8 cellular contexts compared by ENCODE assay signal in the genomic region with DNA sequence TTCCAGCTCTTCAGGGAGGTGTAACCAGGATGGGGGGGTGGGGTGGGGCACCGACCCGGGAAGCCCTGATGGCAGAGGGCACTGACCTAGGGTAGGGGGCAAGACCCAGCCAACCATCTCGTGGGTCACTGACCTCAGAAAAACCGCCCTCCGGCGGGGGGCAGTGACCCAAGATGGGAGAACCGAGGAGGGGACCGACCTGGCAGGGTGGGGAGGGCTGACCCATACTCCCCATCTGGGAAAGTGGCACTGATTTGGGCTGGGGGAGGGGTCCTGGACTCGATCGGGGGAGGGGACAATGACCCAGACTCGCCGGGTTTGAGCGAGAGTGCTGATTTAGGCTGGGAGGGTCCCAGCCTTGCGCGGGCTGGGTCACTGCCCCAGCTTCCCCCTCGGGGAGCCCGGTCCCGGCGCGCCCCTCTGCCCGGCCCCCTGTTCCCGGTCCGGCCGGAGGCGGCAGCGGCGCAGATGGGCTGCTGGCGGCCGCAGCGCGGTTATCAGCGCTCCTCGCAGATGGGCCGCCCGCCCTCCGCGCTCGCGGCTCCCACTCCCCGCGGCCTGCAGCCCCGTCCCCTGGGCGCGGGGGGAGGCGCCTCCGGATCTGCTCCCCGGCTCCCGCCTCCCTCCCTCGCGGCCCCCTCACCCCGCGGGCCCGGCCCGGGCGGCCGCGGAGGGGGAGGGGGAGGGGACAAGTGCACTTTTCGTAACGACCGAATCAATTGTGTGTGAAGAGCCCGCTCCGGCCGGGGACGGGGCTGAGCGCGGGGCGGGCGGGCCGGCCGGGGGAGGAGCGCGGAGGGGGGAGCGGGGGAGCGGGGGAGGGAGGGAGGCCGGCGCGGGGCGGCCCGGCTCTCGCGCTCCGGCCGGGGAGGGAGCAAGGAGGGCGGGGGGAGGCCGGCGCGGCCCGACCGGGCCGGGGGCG. TPM values are rescaled to one million over a fixed set of nuclear protein-coding genes. Genes with fewer than 3 reads are reported as not detected.
DNase-seq lines count a peak whose midpoint lies in the region; ATAC-seq and TF ChIP-seq lines count a peak whose summit lies in the region.

No MANE protein-coding gene starts in this region.

- no peak for TF ChIP-seq RAD21 in SK-N-SH (IDR thresholded peaks at IDR 0.05; ENCODE audit: low read length)

- DNase-seq in NCI-H345 (lab: John Stamatoyannopoulos, UW) (peak; percentile 41), NCI-H345 treated with DMSO at 0.1 percent for 48 hours (lab: John Stamatoyannopoulos, UW; ENCODE audit: unreplicated experiment) (no peak), SK-N-SH (peak; percentile 84), chondrocyte (ENCODE audit: low spot score) (peak; percentile 77), mesenchymal stem cell (peak; percentile 39), upper lobe of right lung (no peak), posterior vena cava (ENCODE audit: low spot score) (no peak)

- POLR2A ChIA-PET in SK-N-SH (lab: Yijun Ruan, JAX): interaction anchor here (0.9 to 1.1 kb wide), 3 partner anchors 46 to 60 kb away, joined by 3 read pairs; no protein-coding TSS in a partner anchor

- peaks cover 4% of the 10 kb centered on the region for H3K27me3 Mint-ChIP-seq in chondrocyte (ENCODE audit: low read depth)

- H3K27me3 ChIP-seq in SK-N-SH (ENCODE audit: insufficient read depth): peaks cover 15% of the 10 kb centered on the region; the same call in 1 of the 2 replicates
- H3K27me3 ChIP-seq in mesenchymal stem cell (ENCODE audit: control insufficient read depth in 1 of 2, insufficient read depth in 1 of 2, low read length in 2 of 2): peaks cover 24% of the 10 kb centered on the region in 2 experiments
- H3K27me3 ChIP-seq in upper lobe of right lung: peaks cover 11% of the 10 kb centered on the region

- no peak overlapping the region for H3K23ac ChIP-seq in mesenchymal stem cell (ENCODE audit: low read length in 2 of 2)

- H3K4me3 Mint-ChIP-seq in chondrocyte (ENCODE audit: unreplicated experiment): peak overlapping the region; percentile 28

- H2BK5ac ChIP-seq in mesenchymal stem cell (ENCODE audit: low read depth, low read length, poor library complexity, severe bottlenecking): no peak overlapping the region

- no peaks in the 10 kb centered on the region for H4K20me1 ChIP-seq in SK-N-SH (ENCODE audit: insufficient read depth)

- peak overlapping the region; percentile 68 for H4K91ac ChIP-seq in mesenchymal stem cell (ENCODE audit: low read length)

- H4K8ac ChIP-seq in mesenchymal stem cell (ENCODE audit: low read length): peak overlapping the region; percentile 82

- 19% methylated on average over 6 of the region's 91 CpGs for WGBS in SK-N-SH (ENCODE audit: low lambda C conversion rate)
- 12% methylated on average over 20 of the region's 91 CpGs for WGBS in mesenchymal stem cell

- CTCF ChIA-PET in SK-N-SH (lab: Yijun Ruan, JAX): interaction anchor here (1.2 to 5.0 kb wide), 2 partner anchors 61 to 70 kb away, joined by 4 to 29 read pairs; no protein-coding TSS in a partner anchor

- H3K36me3 Mint-ChIP-seq in chondrocyte (ENCODE audit: low read depth): no peaks in the 10 kb centered on the region

- peak overlapping the region; percentile 45 to 54 for H3K18ac ChIP-seq in mesenchymal stem cell (ENCODE audit: low read depth in 1 of 2, low read length in 2 of 2)

- H3K4me3 ChIP-seq in SK-N-SH (ENCODE audit: low read depth in 2 of 2, low read length in 1 of 2) (peak overlapping the region; percentile 46 to 60; a peak in 3 of 4 replicates), mesenchymal stem cell (ENCODE audit: insufficient read depth in 1 of 2, low read depth in 1 of 2, low read length in 2 of 2) (peak overlapping the region; percentile 52 to 62), upper lobe of right lung (peak overlapping the region; percentile 60)

- H3K4me2 ChIP-seq in SK-N-SH (peak overlapping the region; percentile 79; the same call in 1 of the 2 replicates), mesenchymal stem cell (ENCODE audit: low read length, poor library complexity, severe bottlenecking) (peak overlapping the region; percentile 98)

- no peak overlapping the region for H3K27ac Mint-ChIP-seq in chondrocyte (ENCODE audit: unreplicated experiment)

- H3F3A ChIP-seq in SK-N-SH (replicated peaks; ENCODE audit: insufficient read depth): peaks cover 8% of the 10 kb centered on the region

- no peaks in the 10 kb centered on the region for H3K79me2 ChIP-seq in SK-N-SH (ENCODE audit: insufficient read depth)

- H3K4me1 ChIP-seq in SK-N-SH (ENCODE audit: control insufficient read depth in 1 of 2, insufficient read depth in 2 of 2, low read depth in 1 of 2, low read length in 1 of 2): peaks cover 0 to 25% of the 10 kb centered on the region in 2 experiments; a peak in 1 of 4 replicates
- peaks cover 20% of the 10 kb centered on the region for H3K4me1 ChIP-seq in mesenchymal stem cell (ENCODE audit: control insufficient read depth, insufficient read depth, low read depth, low read length)
- H3K4me1 ChIP-seq in upper lobe of right lung: no peaks in the 10 kb centered on the region

- TF ChIP-seq CTCF in SK-N-SH (IDR thresholded peaks at IDR 0.05) (no peak), chondrocyte (IDR thresholded peaks at IDR 0.05) (no peak), upper lobe of right lung (IDR thresholded peaks at IDR 0.05) (no peak)

- no peak overlapping the region for H2AK5ac ChIP-seq in mesenchymal stem cell (ENCODE audit: low read length, severe bottlenecking)

- H2BK15ac ChIP-seq in mesenchymal stem cell (ENCODE audit: low read depth, poor library complexity, severe bottlenecking): peak overlapping the region; percentile 77

- no peaks in the 10 kb centered on the region for H3K9me2 ChIP-seq in SK-N-SH

- H3K27ac ChIP-seq in SK-N-SH (ENCODE audit: low read depth in 2 of 2, low read length in 1 of 2) (peak overlapping the region in 1 of 2 experiments; percentile 81; a peak in 2 of 4 replicates), mesenchymal stem cell (ENCODE audit: low read length, poor library complexity, severe bottlenecking) (no peak overlapping the region), upper lobe of right lung (no peak overlapping the region)

- no peaks in the 10 kb centered on the region for H3K36me3 ChIP-seq in SK-N-SH (replicated peaks in 1 of 2; ENCODE audit: control insufficient read depth in 1 of 2, insufficient read depth in 2 of 2, low read length in 1 of 2)
- no peaks in the 10 kb centered on the region for H3K36me3 ChIP-seq in mesenchymal stem cell (ENCODE audit: control insufficient read depth in 1 of 2, insufficient read depth in 2 of 2, low read depth in 1 of 2, low read length in 2 of 2)
- no peaks in the 10 kb centered on the region for H3K36me3 ChIP-seq in upper lobe of right lung

- H3K14ac ChIP-seq in mesenchymal stem cell (ENCODE audit: low read length in 2 of 2): no peak overlapping the region

- no peaks in the 10 kb centered on the region for H3K9me3 Mint-ChIP-seq in chondrocyte (ENCODE audit: low read depth)

- ATAC-seq in upper lobe of right lung (peak; percentile 12), HG03571 (IDR thresholded peaks at IDR 0.05; ENCODE audit: unreplicated experiment) (no peak)

- H3K9me3 ChIP-seq in SK-N-SH (no peaks in the 10 kb centered on the region), mesenchymal stem cell (ENCODE audit: control insufficient read depth, low read length) (no peaks in the 10 kb centered on the region), upper lobe of right lung (no peaks in the 10 kb centered on the region)

- H3K4ac ChIP-seq in mesenchymal stem cell (ENCODE audit: low read depth in 1 of 2, low read length in 2 of 2): peak overlapping the region; percentile 36 to 78

- H2BK12ac ChIP-seq in mesenchymal stem cell (ENCODE audit: low read length in 2 of 2): peak overlapping the region in 1 of 2 experiments; percentile 12

- intact Hi-C loops in upper lobe of right lung (cut with DNase I): no loop called here
- intact Hi-C loops in posterior vena cava (cut with DNase I): no loop called here

- H3K9ac ChIP-seq in SK-N-SH: no peak overlapping the region
- H3K9ac ChIP-seq in mesenchymal stem cell (ENCODE audit: low read length): no peak overlapping the region

- TF ChIP-seq EP300 in SK-N-SH (IDR thresholded peaks at IDR 0.05; ENCODE audit: borderline replicate concordance in 1 of 2, low read depth in 1 of 2, low read length in 1 of 2): no peak

- H2AFZ ChIP-seq in SK-N-SH (ENCODE audit: low read depth): no peak overlapping the region
- H2AFZ ChIP-seq in mesenchymal stem cell (ENCODE audit: low read depth, low read length): no peak overlapping the region

- no peaks in the 10 kb centered on the region for H3K79me1 ChIP-seq in mesenchymal stem cell (replicated peaks; ENCODE audit: low read length, poor library complexity, severe bottlenecking)

- H3K4me1 Mint-ChIP-seq in chondrocyte (ENCODE audit: low read depth): peaks cover 21% of the 10 kb centered on the region

- H2BK120ac ChIP-seq in mesenchymal stem cell (ENCODE audit: low read depth, low read length): peak overlapping the region; percentile 98

TF ChIP-seq in SK-N-SH, 30 proteins besides CTCF, POLR2A, EP300 and RAD21 (continues in another document):
- TF ChIP-seq, protein P1, sequence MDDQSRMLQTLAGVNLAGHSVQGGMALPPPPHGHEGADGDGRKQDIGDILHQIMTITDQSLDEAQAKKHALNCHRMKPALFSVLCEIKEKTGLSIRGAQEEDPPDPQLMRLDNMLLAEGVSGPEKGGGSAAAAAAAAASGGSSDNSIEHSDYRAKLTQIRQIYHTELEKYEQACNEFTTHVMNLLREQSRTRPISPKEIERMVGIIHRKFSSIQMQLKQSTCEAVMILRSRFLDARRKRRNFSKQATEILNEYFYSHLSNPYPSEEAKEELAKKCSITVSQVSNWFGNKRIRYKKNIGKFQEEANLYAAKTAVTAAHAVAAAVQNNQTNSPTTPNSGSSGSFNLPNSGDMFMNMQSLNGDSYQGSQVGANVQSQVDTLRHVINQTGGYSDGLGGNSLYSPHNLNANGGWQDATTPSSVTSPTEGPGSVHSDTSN (IDR thresholded peaks at IDR 0.05): no peak
- TF ChIP-seq TEAD4 (IDR thresholded peaks at IDR 0.05; ENCODE audit: borderline replicate concordance, insufficient read depth) (no peak), MEF2A (IDR thresholded peaks at IDR 0.05; ENCODE audit: borderline replicate concordance, low read depth) (no peak)

RNA-seq across cellular contexts. Expression of gene NOL4L, which starts 2.2 kb away (rescaled TPM):
- 10.4 and 14.3 TPM in 2 replicates for polyA plus RNA-seq in SK-N-SH (2012; rRNA removed)
- polyA plus RNA-seq in SK-N-SH (2012; cell fraction: cytosol; rRNA removed): 8.7 and 10.6 TPM in 2 replicates
- polyA plus RNA-seq in SK-N-SH (2012; cell fraction: nucleus; rRNA removed): 35.9 and 37.2 TPM in 2 replicates
- total RNA-seq in chondrocyte (37.7 to 42.7 TPM (median 40.0 TPM) in 3 replicates), upper lobe of right lung (19.7 TPM), posterior vena cava (10 to 100 TPM in 1 of 2 donors, 1 to 10 TPM in 1; 9.3 to 12.0 TPM)
- 34.4 TPM for polyA plus RNA-seq in mesenchymal stem cell (2013, experiment 1 of 2)
- 33.5 TPM for polyA plus RNA-seq in mesenchymal stem cell (2013, experiment 2 of 2)

Comparison
In these comparisons a context has a peak if more than half of its experiments do, and no peak if none do; other contexts are left out.
1. DNase-seq: peak in NCI-H345 (single experiment), SK-N-SH (single experiment), chondrocyte (single experiment) and mesenchymal stem cell (single experiment); none in NCI-H345 treated with DMSO at 0.1 percent for 48 hours (single experiment), upper lobe of right lung (single experiment) and posterior vena cava (single experiment).
2. Peak in every context shown above with its lines, with median percentiles within 50 percentile points of each other: H3K4me3 ChIP-seq.